ENCODE assay signal across 8 cellular contexts in genomic region chr12:104215638-104216297, GRCh38. TPM values are rescaled to one million over a fixed set of nuclear protein-coding genes. Genes with fewer than 3 reads are reported as not detected.
DNase-seq lines count a peak whose midpoint lies in the region; ATAC-seq and TF ChIP-seq lines count a peak whose summit lies in the region.

Gene TXNRD1 (plus strand): TSS chr12:104215779. CDS start chr12:104215803, 24 bp downstream.

- peak within 1 kb of the TSS; percentile 87 for H3K4me3 Mint-ChIP-seq in T-helper 17 cell

- H3K9ac ChIP-seq in rectal smooth muscle tissue (ENCODE audit: low read length), result peak within 1 kb of the TSS; percentile 68

- TF ChIP-seq CTCF in vagina (IDR thresholded peaks at IDR 0.05), result peak; percentile 69 to 79 (median 77)

- peaks cover 21% of the 10 kb centered on the region for H3K4me1 Mint-ChIP-seq in T-helper 17 cell

- H3K27me3 ChIP-seq in rectal smooth muscle tissue (ENCODE audit: control insufficient read depth, insufficient read depth, low read length) (no peaks in the 10 kb centered on the region), vagina (no peaks in the 10 kb centered on the region)

- peak; percentile 66 for DNase-seq in AG20443 (ENCODE audit: low spot score)
- DNase-seq in T-helper 17 cell, result peak; percentile 69 to 81 (median 70)
- DNase-seq in amygdala (lab: John Stamatoyannopoulos, UW), result peak in 40 of 56 donors; percentile 1 to 69 (median 30)
- DNase-seq in hepatic stellate cell (ENCODE audit: low spot score), result peak; percentile 83
- DNase-seq in vagina (ENCODE audit: extremely low spot score in 2 of 2), result peak; percentile 81 to 88

- H3K4me1 ChIP-seq in rectal smooth muscle tissue (ENCODE audit: control insufficient read depth, insufficient read depth, low read length), result peaks cover 13% of the 10 kb centered on the region
- H3K4me1 ChIP-seq in vagina, result peaks cover 37% of the 10 kb centered on the region

- intact Hi-C loops in vagina (cut with DNase I), result loop anchor here (5.0 kb wide), 1 partner anchor 82 kb away; no protein-coding TSS in a partner anchor

- H3K36me3 Mint-ChIP-seq in T-helper 17 cell (ENCODE audit: low read depth), result no peaks in the 10 kb centered on the region

- TF ChIP-seq POLR2A in GM19193 (IDR thresholded peaks at IDR 0.05; ENCODE audit: extremely low read depth, insufficient read depth, insufficient read length) (peak; percentile 41), vagina (IDR thresholded peaks at IDR 0.05) (peak in 1 of 2 donors; percentile 14)

- ATAC-seq in HG03432 (IDR thresholded peaks at IDR 0.05; ENCODE audit: unreplicated experiment) (peak; percentile 95), T-helper 17 cell (peak; percentile 93)

- H3K4me3 ChIP-seq in rectal smooth muscle tissue (ENCODE audit: low read length), result peak within 1 kb of the TSS; percentile 77
- peak within 1 kb of the TSS; percentile 56 to 60 for H3K4me3 ChIP-seq in vagina

- H3K27ac ChIP-seq in rectal smooth muscle tissue (ENCODE audit: low read depth, low read length) (peak within 1 kb of the TSS; percentile 82), vagina (peak within 1 kb of the TSS; percentile 88)

- H3K27me3 Mint-ChIP-seq in T-helper 17 cell, result no peaks in the 10 kb centered on the region

- no peaks in the 10 kb centered on the region for H3K36me3 ChIP-seq in rectal smooth muscle tissue (ENCODE audit: control insufficient read depth, insufficient read depth, low read length)
- H3K36me3 ChIP-seq in vagina, result no peaks in the 10 kb centered on the region

- H3K9me3 ChIP-seq in T-helper 17 cell (ENCODE audit: control insufficient read depth, low read length, poor library complexity, severe bottlenecking) (no peaks in the 10 kb centered on the region), vagina (no peaks in the 10 kb centered on the region)

- H3K27ac Mint-ChIP-seq in T-helper 17 cell, result peak within 1 kb of the TSS; percentile 80

RNA-seq across cellular contexts. Expression of gene TXNRD1, which starts in this region (rescaled TPM):
- total RNA-seq in T-helper 17 cell (10 to 100 TPM; 33.5 to 47.2 TPM), vagina (144 TPM)

Comparison
In these comparisons a context has a peak if more than half of its experiments do, and no peak if none do; other contexts are left out.
1. Peak in every context shown above with its lines: DNase-seq, ATAC-seq, H3K4me3 ChIP-seq and H3K27ac ChIP-seq.
2. DNase-seq: peak in every context shown above with its lines; median percentile 84 in vagina; 83 in hepatic stellate cell; 70 in T-helper 17 cell; 66 in AG20443; 30 in amygdala.